ENCODE assay signal across 12 cellular contexts in genomic region chr17:78783711-78784396, GRCh38. TPM values are rescaled to one million over a fixed set of nuclear protein-coding genes. Genes with fewer than 3 reads are reported as not detected.
DNase-seq lines count a peak whose midpoint lies in the region; ATAC-seq, FAIRE-seq and TF ChIP-seq lines count a peak whose summit lies in the region.
"Had no signal": no experiment of that assay in that cellular context is flagged by ENCODE, and none has a peak within 500 bp of the region (broad histone marks: within the 10 kb centered on the region; RNA-seq: fewer than 3 reads in every experiment).

No MANE protein-coding gene starts in this region.

- CTCF ChIA-PET in activated naive CD4-positive, alpha-beta T cell treated with anti-CD3 and anti-CD28 coated beads for 36 hours (lab: Charles Lee), result interaction anchor here (0.6 to 1.0 kb wide), 2 partner anchors 25 to 361 kb away, joined by 3 read pairs; no protein-coding TSS in a partner anchor
- CTCF ChIA-PET in WTC11 (lab: Charles Lee), result interaction anchor here (0.8 to 1.0 kb wide), 2 partner anchors 26 to 188 kb away, joined by 3 read pairs; no protein-coding TSS in a partner anchor
- CTCF ChIA-PET in HepG2 (lab: Yijun Ruan, JAX; ENCODE audit: low intra/inter-chr PET ratio, low total read pairs), result no interaction called here
- CTCF ChIA-PET in PC-3 (lab: Charles Lee), result interaction anchor here (0.5 kb wide), 1 partner anchor 1727 kb away, joined by 4 read pairs; no protein-coding TSS in a partner anchor

- no peak for ATAC-seq in WTC11
- no peak for ATAC-seq in HepG2
- ATAC-seq in PC-3, result no peak
- ATAC-seq: Right ventricle myocardium inferior had no signal

- H3K36me3 Mint-ChIP-seq in activated naive CD4-positive, alpha-beta T cell treated with anti-CD3 and anti-CD28 coated beads for 36 hours (ENCODE audit: low read depth), result peaks cover 14% of the 10 kb centered on the region
- peaks cover 6% of the 10 kb centered on the region; the same call in 1 of the 2 replicates for H3K36me3 Mint-ChIP-seq in WTC11

- H3K4me3 Mint-ChIP-seq in activated naive CD4-positive, alpha-beta T cell treated with anti-CD3 and anti-CD28 coated beads for 36 hours, result peak overlapping the region; percentile 6
- no peak overlapping the region; the same call in none of the 2 replicates for H3K4me3 Mint-ChIP-seq in WTC11

- H3K27ac Mint-ChIP-seq in activated naive CD4-positive, alpha-beta T cell treated with anti-CD3 and anti-CD28 coated beads for 36 hours, result peak overlapping the region; percentile 18
- peak overlapping the region; percentile 73 for H3K27ac Mint-ChIP-seq in WTC11

- TF ChIP-seq EP300 in HepG2 (IDR thresholded peaks at IDR 0.05; ENCODE audit: low read depth in 2 of 2, low read length in 2 of 2) (no peak), HepG2 (CRISPR knock-in tag; IDR thresholded peaks at IDR 0.05; ENCODE audit: borderline replicate concordance) (no peak)

- H3K27ac ChIP-seq in HepG2 (ENCODE audit: extremely low read length, insufficient read depth, low read length) (peak overlapping the region; percentile 89), thyroid gland (peak overlapping the region; percentile 97 to 98 (median 97)), PC-3 (ENCODE audit: low read length) (no peak overlapping the region), colonic mucosa (no peak overlapping the region)

- POLR2A ChIA-PET in WTC11 (lab: Charles Lee), result no interaction called here
- POLR2A ChIA-PET in HepG2 (lab: Yijun Ruan, JAX), result interaction anchor here (0.6 to 1.1 kb wide), 3 partner anchors 14 to 196 kb away, joined by 3 read pairs; partner anchors contain the start of gene LGALS3BP
- POLR2A ChIA-PET in PC-3 (lab: Charles Lee; ENCODE audit: unreplicated experiment), result interaction anchor here (0.6 kb wide), 1 partner anchor 55 kb away, joined by 9 read pairs; no protein-coding TSS in a partner anchor

- H3K4me1 ChIP-seq in HepG2 (ENCODE audit: insufficient read depth, low read length), result peaks cover 60% of the 10 kb centered on the region
- peaks cover 25 to 35% of the 10 kb centered on the region in 2 donors for H3K4me1 ChIP-seq in thyroid gland
- H3K4me1 ChIP-seq in PC-3 (ENCODE audit: insufficient read depth, low read length), result peaks cover 14% of the 10 kb centered on the region
- H3K4me1 ChIP-seq in colonic mucosa, result peaks cover 7% of the 10 kb centered on the region

- H3K4me2 ChIP-seq in HepG2 (ENCODE audit: low read depth, low read length) (no peak overlapping the region), PC-3 (ENCODE audit: low read length) (no peak overlapping the region)

- H3K27me3 ChIP-seq in HepG2 (ENCODE audit: control insufficient read depth in 1 of 2, insufficient read depth in 2 of 2, low read length in 2 of 2), result no peaks in the 10 kb centered on the region; a peak in 1 of 5 replicates
- no peaks in the 10 kb centered on the region for H3K27me3 ChIP-seq in thyroid gland
- no peaks in the 10 kb centered on the region for H3K27me3 ChIP-seq in PC-3 (ENCODE audit: low read length)
- no peaks in the 10 kb centered on the region for H3K27me3 ChIP-seq in colonic mucosa

- no TSS peak for BruUV-seq in HepG2 (replicated peaks; lab: Mats Ljungman, UMichigan)
- BruUV-seq in PC-3 (replicated peaks; lab: Mats Ljungman, UMichigan), result no TSS peak

- H2AFZ ChIP-seq in HepG2 (ENCODE audit: low read length) (no peak overlapping the region), PC-3 (ENCODE audit: low read length) (no peak overlapping the region)

- no peaks in the 10 kb centered on the region for H3K27me3 Mint-ChIP-seq in activated naive CD4-positive, alpha-beta T cell treated with anti-CD3 and anti-CD28 coated beads for 36 hours (ENCODE audit: low read depth)
- H3K27me3 Mint-ChIP-seq in WTC11 (ENCODE audit: low read depth), result peaks cover 3% of the 10 kb centered on the region; the same call in 1 of the 2 replicates

- no peaks in the 10 kb centered on the region for H3K9me2 ChIP-seq in PC-3 (replicated peaks; ENCODE audit: low read length)

- H3F3A ChIP-seq in PC-3 (ENCODE audit: low read length, unreplicated experiment), result no peaks in the 10 kb centered on the region

- no peaks in the 10 kb centered on the region; a peak in 1 of 5 replicates for H3K36me3 ChIP-seq in HepG2 (replicated peaks in 1 of 2; ENCODE audit: control insufficient read depth in 1 of 2, insufficient read depth in 2 of 2, low read length in 2 of 2)
- H3K36me3 ChIP-seq in thyroid gland, result no peaks in the 10 kb centered on the region
- H3K36me3 ChIP-seq in PC-3 (ENCODE audit: low read depth, low read length), result no peaks in the 10 kb centered on the region
- no peaks in the 10 kb centered on the region for H3K36me3 ChIP-seq in colonic mucosa

- intact Hi-C loops in activated naive CD4-positive, alpha-beta T cell treated with anti-CD3 and anti-CD28 coated beads for 36 hours (cut with micrococcal nuclease), result loop anchor here (2.0 kb wide), 1 partner anchor 57 kb away; the partner anchor contains the start of gene USP36
- intact Hi-C loops in HepG2 (cut with micrococcal nuclease; ENCODE audit: unreplicated experiment), result loop anchor here (5.0 kb wide), 1 partner anchor 37 kb away; no protein-coding TSS in a partner anchor
- intact Hi-C loops in thyroid gland (cut with DNase I), result no loop called here
- intact Hi-C loops in PC-3 (cut with micrococcal nuclease), result loop anchor here (5.0 to 10.0 kb wide), 2 partner anchors 47 to 51 kb away; no protein-coding TSS in a partner anchor
- intact Hi-C loops in colonic mucosa (cut with DNase I), result no loop called here

- peaks cover 27% of the 10 kb centered on the region for H3K79me2 ChIP-seq in HepG2 (ENCODE audit: insufficient read depth, low read length)
- H3K79me2 ChIP-seq in PC-3 (ENCODE audit: low read length), result peaks cover 27% of the 10 kb centered on the region

- H3K9me3 ChIP-seq in HepG2 (ENCODE audit: low read length) (no peaks in the 10 kb centered on the region), thyroid gland (no peaks in the 10 kb centered on the region), PC-3 (ENCODE audit: low read length) (no peaks in the 10 kb centered on the region), colonic mucosa (no peaks in the 10 kb centered on the region)

- TF ChIP-seq RAD21 in HepG2 (CRISPR knock-in tag; IDR thresholded peaks at IDR 0.05), result no peak

- H4K20me1 ChIP-seq in HepG2 (ENCODE audit: insufficient read depth, low read length) (peaks cover 16% of the 10 kb centered on the region), PC-3 (ENCODE audit: low read length) (no peaks in the 10 kb centered on the region)

- no peaks in the 10 kb centered on the region for H3K9me3 Mint-ChIP-seq in activated naive CD4-positive, alpha-beta T cell treated with anti-CD3 and anti-CD28 coated beads for 36 hours
- no peaks in the 10 kb centered on the region for H3K9me3 Mint-ChIP-seq in WTC11

- no peak for DNase-seq in activated naive CD4-positive, alpha-beta T cell treated with anti-CD3 and anti-CD28 coated beads for 36 hours
- no peak for DNase-seq in activated naive CD4-positive, alpha-beta T cell treated with Interleukin-2 at 50 U/mL for 16 hours
- DNase-seq in WTC11 (ENCODE audit: low spot score), result no peak
- DNase-seq in HepG2 (ENCODE audit: low spot score), result no peak
- peak in 1 of 2 donors; percentile 17 for DNase-seq in thyroid gland
- DNase-seq in PC-3, result no peak
- no peak for DNase-seq in colonic mucosa
- no peak for DNase-seq in GF-D8 (lab: John Stamatoyannopoulos, UW)
- DNase-seq: NCI-H1694 had no signal

- H3K9ac ChIP-seq in HepG2 (ENCODE audit: insufficient read depth, low read depth, low read length) (no peak overlapping the region), PC-3 (ENCODE audit: low read length) (no peak overlapping the region), colonic mucosa (ENCODE audit: low read depth in 2 of 2, low read length in 2 of 2) (no peak overlapping the region)

- WGBS in HepG2 (ENCODE audit: low lambda C conversion rate), result 73% methylated on average over 7 of the region's 7 CpGs
- WGBS in thyroid gland, 2 donors, result 82 to 87% methylated on average over 7 of the region's 7 CpGs

- TF ChIP-seq POLR2A in HepG2 (IDR thresholded peaks at IDR 0.05; ENCODE audit: insufficient read depth in 1 of 2, low read depth in 2 of 2, low read length in 2 of 2) (no peak; a peak in 1 of 4 replicates), thyroid gland (IDR thresholded peaks at IDR 0.05) (no peak)

- peak; percentile 43 for FAIRE-seq in HepG2 (lab: Jason Lieb, UNC)
- FAIRE-seq: GM12892, keratinocyte had no signal

- H3K4me3 ChIP-seq in HepG2 (replicated peaks in 1 of 3; ENCODE audit: insufficient read depth in 1 of 3, low read depth in 2 of 3, low read length in 3 of 3) (no peak overlapping the region), thyroid gland (replicated peaks in 1 of 3) (no peak overlapping the region), PC-3 (ENCODE audit: low read length) (no peak overlapping the region), colonic mucosa (no peak overlapping the region)

- peaks cover 52% of the 10 kb centered on the region for H3K4me1 Mint-ChIP-seq in activated naive CD4-positive, alpha-beta T cell treated with anti-CD3 and anti-CD28 coated beads for 36 hours (ENCODE audit: low read depth)
- peaks cover 21% of the 10 kb centered on the region for H3K4me1 Mint-ChIP-seq in WTC11

- in situ Hi-C loops in HepG2 (cut with HindIII; ENCODE audit: extremely low pct_ligation_motif_present, low pct_unique_long_range_greater_than_20kb), result no loop called here

- TF ChIP-seq CTCF in WTC11 (IDR thresholded peaks at IDR 0.05) (no peak), HepG2 (CRISPR knock-in tag; IDR thresholded peaks at IDR 0.05) (no peak), thyroid gland (IDR thresholded peaks at IDR 0.05) (no peak), PC-3 (conservative IDR thresholded peaks at IDR 0.05; ENCODE audit: low read depth, low read length) (no peak), colonic mucosa (IDR thresholded peaks at IDR 0.05) (no peak)

RNA-seq across cellular contexts. Expression of gene CYTH1, which starts 1.8 kb away (rescaled TPM):
- 100 to 1,000 TPM; 145 to 149 TPM for total RNA-seq in activated naive CD4-positive, alpha-beta T cell treated with anti-CD3 and anti-CD28 coated beads for 36 hours
- total RNA-seq in WTC11 (2021), result 15.1 to 20.0 TPM (median 15.8 TPM) in 3 replicates
- total RNA-seq in HepG2 (2016; rRNA removed; fragmentation: Illumina TruSeq; extraction: Trizol), result 20.1 and 21.3 TPM in 2 replicates
- total RNA-seq in HepG2 (2016; cell fraction: cytosol; rRNA removed; fragmentation: Illumina TruSeq; extraction: Trizol; ENCODE audit: low read depth), result 4.6 and 4.8 TPM in 2 replicates
- 20.2 and 20.6 TPM in 2 replicates for total RNA-seq in HepG2 (2016; cell fraction: insoluble cytoplasmic fraction; rRNA removed; fragmentation: Illumina TruSeq; extraction: Trizol)
- 12.9 and 13.2 TPM in 2 replicates for total RNA-seq in HepG2 (2016; cell fraction: membrane; rRNA removed; fragmentation: Illumina TruSeq; extraction: Trizol)
- total RNA-seq in HepG2 (2016; cell fraction: nucleus; rRNA removed; fragmentation: Illumina TruSeq; extraction: Trizol), result 21.3 and 24.7 TPM in 2 replicates
- 48.9 and 66.5 TPM in 2 replicates for polyA plus RNA-seq in HepG2 (2011; rRNA removed)
- polyA plus RNA-seq in HepG2 (2011; cell fraction: cytosol; rRNA removed), result 36.2 and 36.3 TPM in 2 replicates
- polyA plus RNA-seq in HepG2 (2011; cell fraction: nucleus; rRNA removed), result 233 and 263 TPM in 2 replicates
- polyA plus RNA-seq in HepG2 (2012), result 33.2 and 38.1 TPM in 2 replicates
- polyA plus RNA-seq in HepG2 (2016; cell fraction: cytosol; fragmentation: Illumina TruSeq; extraction: Trizol; ENCODE audit: low read depth), result 2.0 TPM in 2 replicates
- polyA plus RNA-seq in HepG2 (2016; cell fraction: insoluble cytoplasmic fraction; fragmentation: Illumina TruSeq; extraction: Trizol; ENCODE audit: low read depth), result 22.9 and 27.1 TPM in 2 replicates
- 7.5 and 8.2 TPM in 2 replicates for polyA plus RNA-seq in HepG2 (2016; cell fraction: membrane; fragmentation: Illumina TruSeq; extraction: Trizol; ENCODE audit: low read depth)
- 48.3 and 49.0 TPM in 2 replicates for polyA plus RNA-seq in HepG2 (2016; cell fraction: nucleus; fragmentation: Illumina TruSeq; extraction: Trizol; ENCODE audit: insufficient read depth, low read depth)
- 20.1 and 43.0 TPM in 2 replicates for polyA minus RNA-seq in HepG2 (2011; rRNA and poly(A)+ RNA removed; ENCODE audit: low replicate concordance)
- polyA minus RNA-seq in HepG2 (2011; cell fraction: cytosol; rRNA and poly(A)+ RNA removed), result 16.4 and 17.8 TPM in 2 replicates
- 66.4 and 72.6 TPM in 2 replicates for polyA minus RNA-seq in HepG2 (2011; cell fraction: nucleus; rRNA and poly(A)+ RNA removed)
- total RNA-seq in thyroid gland, result 10 to 100 TPM; 69.0 to 94.5 (median 75.7) TPM
- total RNA-seq in PC-3 (2014; rRNA removed), result 29.7 and 37.7 TPM in 2 replicates
- total RNA-seq in colonic mucosa, result 10 to 100 TPM; 54.6 to 68.9 TPM

RNA-seq across cellular contexts. Expression of gene USP36, which starts 56.8 kb away (rescaled TPM):
- total RNA-seq in activated naive CD4-positive, alpha-beta T cell treated with anti-CD3 and anti-CD28 coated beads for 36 hours, result 10 to 100 TPM; 65.3 to 68.7 TPM
- total RNA-seq in WTC11 (2021) (62.0 to 74.0 TPM (median 65.8 TPM) in 3 replicates), HepG2 (2016; rRNA removed; fragmentation: Illumina TruSeq; extraction: Trizol) (29.6 and 30.7 TPM in 2 replicates), thyroid gland (10 to 100 TPM; 33.9 to 61.5 (median 46.6) TPM), PC-3 (2014; rRNA removed) (37.5 and 41.8 TPM in 2 replicates), colonic mucosa (10 to 100 TPM; 27.4 to 32.6 TPM)
- 17.6 and 21.4 TPM in 2 replicates for total RNA-seq in HepG2 (2016; cell fraction: cytosol; rRNA removed; fragmentation: Illumina TruSeq; extraction: Trizol; ENCODE audit: low read depth)
- total RNA-seq in HepG2 (2016; cell fraction: insoluble cytoplasmic fraction; rRNA removed; fragmentation: Illumina TruSeq; extraction: Trizol), result 29.5 and 30.6 TPM in 2 replicates
- total RNA-seq in HepG2 (2016; cell fraction: membrane; rRNA removed; fragmentation: Illumina TruSeq; extraction: Trizol), result 23.9 and 28.0 TPM in 2 replicates
- 45.6 and 50.9 TPM in 2 replicates for total RNA-seq in HepG2 (2016; cell fraction: nucleus; rRNA removed; fragmentation: Illumina TruSeq; extraction: Trizol)
- polyA plus RNA-seq in HepG2 (2011; rRNA removed), result 45.9 and 49.4 TPM in 2 replicates
- polyA plus RNA-seq in HepG2 (2011; cell fraction: cytosol; rRNA removed), result 22.4 and 27.2 TPM in 2 replicates
- polyA plus RNA-seq in HepG2 (2011; cell fraction: nucleus; rRNA removed), result 148 and 160 TPM in 2 replicates
- 49.1 and 55.7 TPM in 2 replicates for polyA plus RNA-seq in HepG2 (2012)
- 1.6 and 2.3 TPM in 2 replicates for polyA plus RNA-seq in HepG2 (2016; cell fraction: cytosol; fragmentation: Illumina TruSeq; extraction: Trizol; ENCODE audit: low read depth)
- polyA plus RNA-seq in HepG2 (2016; cell fraction: insoluble cytoplasmic fraction; fragmentation: Illumina TruSeq; extraction: Trizol; ENCODE audit: low read depth), result 22.1 and 28.5 TPM in 2 replicates
- polyA plus RNA-seq in HepG2 (2016; cell fraction: membrane; fragmentation: Illumina TruSeq; extraction: Trizol; ENCODE audit: low read depth), result 6.8 and 7.2 TPM in 2 replicates
- polyA plus RNA-seq in HepG2 (2016; cell fraction: nucleus; fragmentation: Illumina TruSeq; extraction: Trizol; ENCODE audit: insufficient read depth, low read depth), result 90.2 and 93.2 TPM in 2 replicates
- 82.7 and 86.0 TPM in 2 replicates for polyA minus RNA-seq in HepG2 (2011; rRNA and poly(A)+ RNA removed; ENCODE audit: low replicate concordance)
- 18.0 and 21.4 TPM in 2 replicates for polyA minus RNA-seq in HepG2 (2011; cell fraction: cytosol; rRNA and poly(A)+ RNA removed)
- 71.6 and 79.7 TPM in 2 replicates for polyA minus RNA-seq in HepG2 (2011; cell fraction: nucleus; rRNA and poly(A)+ RNA removed)

Comparison
In these comparisons a context has a peak if more than half of its experiments do, and no peak if none do; other contexts are left out.
1. H3K27ac ChIP-seq: peak in HepG2 (single experiment) and thyroid gland (3 of 3); none in PC-3 (single experiment) and colonic mucosa (single experiment).
2. intact Hi-C loops: an anchor here in activated naive CD4-positive, alpha-beta T cell treated with anti-CD3 and anti-CD28 coated beads for 36 hours (2.0 kb wide), HepG2 (5.0 kb wide) and PC-3 (5.0 to 10.0 kb wide); none called in thyroid gland and colonic mucosa.